ENCODE assay signal across 1 cellular context in genomic region chr5:52767766-52768480, GRCh38.
TF ChIP-seq lines count a peak whose summit lies in the region.

No MANE protein-coding gene starts in this region.

TF ChIP-seq in GM12878, 131 proteins besides CTCF, POLR2A, EP300 and RAD21 (continues in another document):
- TF ChIP-seq HDGF (IDR thresholded peaks at IDR 0.05) (no peak), TBL1XR1 (IDR thresholded peaks at IDR 0.05; ENCODE audit: low read depth, low read length) (no peak), ETV6 (conservative IDR thresholded peaks at IDR 0.05 in 1 of 2, IDR thresholded peaks at IDR 0.05 in 1 of 2; ENCODE audit: borderline replicate concordance in 1 of 2, low read depth in 1 of 2) (peak in 1 of 2 experiments; percentile 54; a peak in 1 of 4 replicates), ZNF207 (IDR thresholded peaks at IDR 0.05; ENCODE audit: borderline replicate concordance) (no peak), SRF (IDR thresholded peaks at IDR 0.05; ENCODE audit: low read depth in 2 of 2, low read length in 2 of 2) (0 out of 4 replicates have a peak, but pooled peaks of 1 of the 2 experiments have one; percentile 40), NBN (IDR thresholded peaks at IDR 0.05) (no peak), GATAD2B (conservative IDR thresholded peaks at IDR 0.05; ENCODE audit: low read depth) (no peak), ESRRA (IDR thresholded peaks at IDR 0.05; ENCODE audit: low read length) (no peak), JUND (IDR thresholded peaks at IDR 0.05; ENCODE audit: low read depth, low read length) (peak; percentile 55; the same call in 1 of the 2 replicates), YY1 (IDR thresholded peaks at IDR 0.05; ENCODE audit: low read depth, low read length) (no peak), REST (IDR thresholded peaks at IDR 0.05; ENCODE audit: low read depth, low read length) (no peak), DPF2 (IDR thresholded peaks at IDR 0.05) (peak; percentile 86), NRF1 (conservative IDR thresholded peaks at IDR 0.05; ENCODE audit: low read depth, low read length) (no peak), KDM1A (IDR thresholded peaks at IDR 0.05; ENCODE audit: borderline replicate concordance) (no peak), SIN3A (IDR thresholded peaks at IDR 0.05; ENCODE audit: low read depth, low read length) (no peak), CBFB (IDR thresholded peaks at IDR 0.05; ENCODE audit: low read depth) (no peak), BACH1 (IDR thresholded peaks at IDR 0.05; ENCODE audit: borderline replicate concordance) (no peak), NFIC (IDR thresholded peaks at IDR 0.05; ENCODE audit: low read depth, low read length) (peak; percentile 91), RBBP5 (conservative IDR thresholded peaks at IDR 0.05) (no peak), NFXL1 (IDR thresholded peaks at IDR 0.05; ENCODE audit: borderline replicate concordance) (no peak), MXI1 (IDR thresholded peaks at IDR 0.05; ENCODE audit: low read depth, low read length) (no peak), ZNF687 (IDR thresholded peaks at IDR 0.05) (no peak), POLR2AphosphoS5 (IDR thresholded peaks at IDR 0.05; ENCODE audit: low read length) (no peak), HDAC6 (IDR thresholded peaks at IDR 0.05; ENCODE audit: unreplicated experiment) (no peak), IKZF1 (conservative IDR thresholded peaks at IDR 0.05) (peak; percentile 53), POLR2AphosphoS2 (IDR thresholded peaks at IDR 0.05; ENCODE audit: low read depth, low read length) (no peak), NR2C1 (IDR thresholded peaks at IDR 0.05) (no peak), SIX5 (IDR thresholded peaks at IDR 0.05; ENCODE audit: low read depth, low read length, severe bottlenecking) (no peak), SP1 (IDR thresholded peaks at IDR 0.05; ENCODE audit: low read depth, low read length) (no peak)
- TF ChIP-seq, protein P1, sequence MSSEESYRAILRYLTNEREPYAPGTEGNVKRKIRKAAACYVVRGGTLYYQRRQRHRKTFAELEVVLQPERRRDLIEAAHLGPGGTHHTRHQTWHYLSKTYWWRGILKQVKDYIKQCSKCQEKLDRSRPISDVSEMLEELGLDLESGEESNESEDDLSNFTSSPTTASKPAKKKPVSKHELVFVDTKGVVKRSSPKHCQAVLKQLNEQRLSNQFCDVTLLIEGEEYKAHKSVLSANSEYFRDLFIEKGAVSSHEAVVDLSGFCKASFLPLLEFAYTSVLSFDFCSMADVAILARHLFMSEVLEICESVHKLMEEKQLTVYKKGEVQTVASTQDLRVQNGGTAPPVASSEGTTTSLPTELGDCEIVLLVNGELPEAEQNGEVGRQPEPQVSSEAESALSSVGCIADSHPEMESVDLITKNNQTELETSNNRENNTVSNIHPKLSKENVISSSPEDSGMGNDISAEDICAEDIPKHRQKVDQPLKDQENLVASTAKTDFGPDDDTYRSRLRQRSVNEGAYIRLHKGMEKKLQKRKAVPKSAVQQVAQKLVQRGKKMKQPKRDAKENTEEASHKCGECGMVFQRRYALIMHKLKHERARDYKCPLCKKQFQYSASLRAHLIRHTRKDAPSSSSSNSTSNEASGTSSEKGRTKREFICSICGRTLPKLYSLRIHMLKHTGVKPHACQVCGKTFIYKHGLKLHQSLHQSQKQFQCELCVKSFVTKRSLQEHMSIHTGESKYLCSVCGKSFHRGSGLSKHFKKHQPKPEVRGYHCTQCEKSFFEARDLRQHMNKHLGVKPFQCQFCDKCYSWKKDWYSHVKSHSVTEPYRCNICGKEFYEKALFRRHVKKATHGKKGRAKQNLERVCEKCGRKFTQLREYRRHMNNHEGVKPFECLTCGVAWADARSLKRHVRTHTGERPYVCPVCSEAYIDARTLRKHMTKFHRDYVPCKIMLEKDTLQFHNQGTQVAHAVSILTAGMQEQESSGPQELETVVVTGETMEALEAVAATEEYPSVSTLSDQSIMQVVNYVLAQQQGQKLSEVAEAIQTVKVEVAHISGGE (CRISPR knock-in tag; IDR thresholded peaks at IDR 0.05): no peak
- TF ChIP-seq, protein P2, sequence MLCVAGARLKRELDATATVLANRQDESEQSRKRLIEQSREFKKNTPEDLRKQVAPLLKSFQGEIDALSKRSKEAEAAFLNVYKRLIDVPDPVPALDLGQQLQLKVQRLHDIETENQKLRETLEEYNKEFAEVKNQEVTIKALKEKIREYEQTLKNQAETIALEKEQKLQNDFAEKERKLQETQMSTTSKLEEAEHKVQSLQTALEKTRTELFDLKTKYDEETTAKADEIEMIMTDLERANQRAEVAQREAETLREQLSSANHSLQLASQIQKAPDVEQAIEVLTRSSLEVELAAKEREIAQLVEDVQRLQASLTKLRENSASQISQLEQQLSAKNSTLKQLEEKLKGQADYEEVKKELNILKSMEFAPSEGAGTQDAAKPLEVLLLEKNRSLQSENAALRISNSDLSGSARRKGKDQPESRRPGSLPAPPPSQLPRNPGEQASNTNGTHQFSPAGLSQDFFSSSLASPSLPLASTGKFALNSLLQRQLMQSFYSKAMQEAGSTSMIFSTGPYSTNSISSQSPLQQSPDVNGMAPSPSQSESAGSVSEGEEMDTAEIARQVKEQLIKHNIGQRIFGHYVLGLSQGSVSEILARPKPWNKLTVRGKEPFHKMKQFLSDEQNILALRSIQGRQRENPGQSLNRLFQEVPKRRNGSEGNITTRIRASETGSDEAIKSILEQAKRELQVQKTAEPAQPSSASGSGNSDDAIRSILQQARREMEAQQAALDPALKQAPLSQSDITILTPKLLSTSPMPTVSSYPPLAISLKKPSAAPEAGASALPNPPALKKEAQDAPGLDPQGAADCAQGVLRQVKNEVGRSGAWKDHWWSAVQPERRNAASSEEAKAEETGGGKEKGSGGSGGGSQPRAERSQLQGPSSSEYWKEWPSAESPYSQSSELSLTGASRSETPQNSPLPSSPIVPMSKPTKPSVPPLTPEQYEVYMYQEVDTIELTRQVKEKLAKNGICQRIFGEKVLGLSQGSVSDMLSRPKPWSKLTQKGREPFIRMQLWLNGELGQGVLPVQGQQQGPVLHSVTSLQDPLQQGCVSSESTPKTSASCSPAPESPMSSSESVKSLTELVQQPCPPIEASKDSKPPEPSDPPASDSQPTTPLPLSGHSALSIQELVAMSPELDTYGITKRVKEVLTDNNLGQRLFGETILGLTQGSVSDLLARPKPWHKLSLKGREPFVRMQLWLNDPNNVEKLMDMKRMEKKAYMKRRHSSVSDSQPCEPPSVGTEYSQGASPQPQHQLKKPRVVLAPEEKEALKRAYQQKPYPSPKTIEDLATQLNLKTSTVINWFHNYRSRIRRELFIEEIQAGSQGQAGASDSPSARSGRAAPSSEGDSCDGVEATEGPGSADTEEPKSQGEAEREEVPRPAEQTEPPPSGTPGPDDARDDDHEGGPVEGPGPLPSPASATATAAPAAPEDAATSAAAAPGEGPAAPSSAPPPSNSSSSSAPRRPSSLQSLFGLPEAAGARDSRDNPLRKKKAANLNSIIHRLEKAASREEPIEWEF (IDR thresholded peaks at IDR 0.05; ENCODE audit: insufficient replicate concordance, low read depth, low read length): no peak
- TF ChIP-seq, protein P3, sequence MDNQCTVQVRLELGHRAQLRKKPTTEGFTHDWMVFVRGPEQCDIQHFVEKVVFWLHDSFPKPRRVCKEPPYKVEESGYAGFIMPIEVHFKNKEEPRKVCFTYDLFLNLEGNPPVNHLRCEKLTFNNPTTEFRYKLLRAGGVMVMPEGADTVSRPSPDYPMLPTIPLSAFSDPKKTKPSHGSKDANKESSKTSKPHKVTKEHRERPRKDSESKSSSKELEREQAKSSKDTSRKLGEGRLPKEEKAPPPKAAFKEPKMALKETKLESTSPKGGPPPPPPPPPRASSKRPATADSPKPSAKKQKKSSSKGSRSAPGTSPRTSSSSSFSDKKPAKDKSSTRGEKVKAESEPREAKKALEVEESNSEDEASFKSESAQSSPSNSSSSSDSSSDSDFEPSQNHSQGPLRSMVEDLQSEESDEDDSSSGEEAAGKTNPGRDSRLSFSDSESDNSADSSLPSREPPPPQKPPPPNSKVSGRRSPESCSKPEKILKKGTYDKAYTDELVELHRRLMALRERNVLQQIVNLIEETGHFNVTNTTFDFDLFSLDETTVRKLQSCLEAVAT (IDR thresholded peaks at IDR 0.05): no peak
- TF ChIP-seq, protein P4, sequence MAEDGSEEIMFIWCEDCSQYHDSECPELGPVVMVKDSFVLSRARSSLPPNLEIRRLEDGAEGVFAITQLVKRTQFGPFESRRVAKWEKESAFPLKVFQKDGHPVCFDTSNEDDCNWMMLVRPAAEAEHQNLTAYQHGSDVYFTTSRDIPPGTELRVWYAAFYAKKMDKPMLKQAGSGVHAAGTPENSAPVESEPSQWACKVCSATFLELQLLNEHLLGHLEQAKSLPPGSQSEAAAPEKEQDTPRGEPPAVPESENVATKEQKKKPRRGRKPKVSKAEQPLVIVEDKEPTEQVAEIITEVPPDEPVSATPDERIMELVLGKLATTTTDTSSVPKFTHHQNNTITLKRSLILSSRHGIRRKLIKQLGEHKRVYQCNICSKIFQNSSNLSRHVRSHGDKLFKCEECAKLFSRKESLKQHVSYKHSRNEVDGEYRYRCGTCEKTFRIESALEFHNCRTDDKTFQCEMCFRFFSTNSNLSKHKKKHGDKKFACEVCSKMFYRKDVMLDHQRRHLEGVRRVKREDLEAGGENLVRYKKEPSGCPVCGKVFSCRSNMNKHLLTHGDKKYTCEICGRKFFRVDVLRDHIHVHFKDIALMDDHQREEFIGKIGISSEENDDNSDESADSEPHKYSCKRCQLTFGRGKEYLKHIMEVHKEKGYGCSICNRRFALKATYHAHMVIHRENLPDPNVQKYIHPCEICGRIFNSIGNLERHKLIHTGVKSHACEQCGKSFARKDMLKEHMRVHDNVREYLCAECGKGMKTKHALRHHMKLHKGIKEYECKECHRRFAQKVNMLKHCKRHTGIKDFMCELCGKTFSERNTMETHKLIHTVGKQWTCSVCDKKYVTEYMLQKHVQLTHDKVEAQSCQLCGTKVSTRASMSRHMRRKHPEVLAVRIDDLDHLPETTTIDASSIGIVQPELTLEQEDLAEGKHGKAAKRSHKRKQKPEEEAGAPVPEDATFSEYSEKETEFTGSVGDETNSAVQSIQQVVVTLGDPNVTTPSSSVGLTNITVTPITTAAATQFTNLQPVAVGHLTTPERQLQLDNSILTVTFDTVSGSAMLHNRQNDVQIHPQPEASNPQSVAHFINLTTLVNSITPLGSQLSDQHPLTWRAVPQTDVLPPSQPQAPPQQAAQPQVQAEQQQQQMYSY (CRISPR knock-in tag; IDR thresholded peaks at IDR 0.05): no peak
- TF ChIP-seq, protein P5, sequence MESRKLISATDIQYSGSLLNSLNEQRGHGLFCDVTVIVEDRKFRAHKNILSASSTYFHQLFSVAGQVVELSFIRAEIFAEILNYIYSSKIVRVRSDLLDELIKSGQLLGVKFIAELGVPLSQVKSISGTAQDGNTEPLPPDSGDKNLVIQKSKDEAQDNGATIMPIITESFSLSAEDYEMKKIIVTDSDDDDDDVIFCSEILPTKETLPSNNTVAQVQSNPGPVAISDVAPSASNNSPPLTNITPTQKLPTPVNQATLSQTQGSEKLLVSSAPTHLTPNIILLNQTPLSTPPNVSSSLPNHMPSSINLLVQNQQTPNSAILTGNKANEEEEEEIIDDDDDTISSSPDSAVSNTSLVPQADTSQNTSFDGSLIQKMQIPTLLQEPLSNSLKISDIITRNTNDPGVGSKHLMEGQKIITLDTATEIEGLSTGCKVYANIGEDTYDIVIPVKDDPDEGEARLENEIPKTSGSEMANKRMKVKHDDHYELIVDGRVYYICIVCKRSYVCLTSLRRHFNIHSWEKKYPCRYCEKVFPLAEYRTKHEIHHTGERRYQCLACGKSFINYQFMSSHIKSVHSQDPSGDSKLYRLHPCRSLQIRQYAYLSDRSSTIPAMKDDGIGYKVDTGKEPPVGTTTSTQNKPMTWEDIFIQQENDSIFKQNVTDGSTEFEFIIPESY (IDR thresholded peaks at IDR 0.05): no peak
